Comparison of ENCODE assay signal across 1 cellular context in the genomic region with DNA sequence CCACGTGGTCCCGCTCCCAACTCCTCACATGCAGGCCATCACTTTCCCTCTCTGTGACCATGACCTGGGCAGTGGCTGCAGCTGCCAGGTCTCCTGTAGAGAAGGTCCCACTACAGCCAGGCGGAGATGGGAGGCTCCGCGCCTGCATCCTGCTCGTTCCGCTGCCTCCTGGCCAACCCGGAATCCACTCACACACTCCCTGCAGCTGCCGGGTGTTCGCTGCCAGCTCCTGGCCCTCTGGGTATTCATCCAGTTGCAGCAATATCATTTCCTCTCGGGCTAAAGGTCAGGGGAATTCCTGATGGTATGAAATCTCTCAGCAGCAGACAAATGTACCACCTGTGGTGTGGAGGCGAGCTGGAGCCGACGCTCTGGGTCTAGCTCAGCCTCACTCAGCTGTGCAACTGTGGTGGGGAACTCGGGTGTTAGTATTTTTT.
TF ChIP-seq lines count a peak whose summit lies in the region.

No MANE protein-coding gene starts in this region.

TF ChIP-seq in GM12878, 131 proteins besides CTCF, POLR2A, EP300 and RAD21 (continued from another document and continues in another):
- TF ChIP-seq CBX3 (IDR thresholded peaks at IDR 0.05; ENCODE audit: borderline replicate concordance, low read depth) (no peak), BACH1 (IDR thresholded peaks at IDR 0.05; ENCODE audit: borderline replicate concordance) (no peak), BCL11A (IDR thresholded peaks at IDR 0.05; ENCODE audit: low read depth, low read length) (0 out of 2 replicates have a peak, but pooled peaks have one; percentile 30), RELA (IDR thresholded peaks at IDR 0.05; ENCODE audit: borderline replicate concordance, partially characterized antibody) (no peak), POU2F2 (IDR thresholded peaks at IDR 0.05; ENCODE audit: borderline replicate concordance, low read depth, low read length) (no peak), MEF2B (IDR thresholded peaks at IDR 0.05; ENCODE audit: partially characterized antibody, poor library complexity, severe bottlenecking) (no peak), EGR1 (IDR thresholded peaks at IDR 0.05; ENCODE audit: borderline replicate concordance in 1 of 2, low read depth in 2 of 2, low read length in 2 of 2) (no peak), CBX5 (IDR thresholded peaks at IDR 0.05; ENCODE audit: low read depth) (no peak), CREM (IDR thresholded peaks at IDR 0.05; ENCODE audit: low read depth) (peak; percentile 47; the same call in 1 of the 2 replicates), LARP7 (IDR thresholded peaks at IDR 0.05) (no peak), NFYA (IDR thresholded peaks at IDR 0.05; ENCODE audit: borderline replicate concordance, low read depth, low read length) (no peak), NFIC (IDR thresholded peaks at IDR 0.05; ENCODE audit: low read depth, low read length) (peak; percentile 61; the same call in 1 of the 2 replicates), SMARCA5 (IDR thresholded peaks at IDR 0.05) (no peak), SP1 (IDR thresholded peaks at IDR 0.05; ENCODE audit: low read depth, low read length) (no peak), SIN3A (IDR thresholded peaks at IDR 0.05; ENCODE audit: low read depth, low read length) (no peak), YY1 (IDR thresholded peaks at IDR 0.05; ENCODE audit: low read depth, low read length) (no peak), FOXM1 (IDR thresholded peaks at IDR 0.05; ENCODE audit: low read depth, low read length) (peak; percentile 63; the same call in 1 of the 2 replicates), ZBED1 (IDR thresholded peaks at IDR 0.05; ENCODE audit: borderline replicate concordance) (peak; percentile 22; the same call in 1 of the 2 replicates), SUZ12 (IDR thresholded peaks at IDR 0.05; ENCODE audit: unreplicated experiment) (no peak), SRF (IDR thresholded peaks at IDR 0.05; ENCODE audit: low read depth in 2 of 2, low read length in 2 of 2) (no peak), GABPA (IDR thresholded peaks at IDR 0.05; ENCODE audit: low read depth) (no peak), ESRRA (IDR thresholded peaks at IDR 0.05; ENCODE audit: low read length) (no peak), STAT1 (conservative IDR thresholded peaks at IDR 0.05) (no peak), NR2F1 (conservative IDR thresholded peaks at IDR 0.05) (0 out of 2 replicates have a peak, but pooled peaks have one; percentile 23), SREBF1 (IDR thresholded peaks at IDR 0.05; ENCODE audit: low read length) (no peak), IRF4 (IDR thresholded peaks at IDR 0.05; ENCODE audit: low read depth, low read length) (no peak), SREBF2 (IDR thresholded peaks at IDR 0.05; ENCODE audit: low read length) (no peak), TCF3 (IDR thresholded peaks at IDR 0.05; ENCODE audit: borderline replicate concordance, insufficient read depth, low read depth, low read length) (no peak), RBBP5 (conservative IDR thresholded peaks at IDR 0.05) (no peak), POLR2AphosphoS2 (IDR thresholded peaks at IDR 0.05; ENCODE audit: low read depth, low read length) (no peak), RB1 (IDR thresholded peaks at IDR 0.05; ENCODE audit: borderline replicate concordance) (no peak), SMAD5 (IDR thresholded peaks at IDR 0.05; ENCODE audit: low read depth) (no peak)
- TF ChIP-seq, protein P1, sequence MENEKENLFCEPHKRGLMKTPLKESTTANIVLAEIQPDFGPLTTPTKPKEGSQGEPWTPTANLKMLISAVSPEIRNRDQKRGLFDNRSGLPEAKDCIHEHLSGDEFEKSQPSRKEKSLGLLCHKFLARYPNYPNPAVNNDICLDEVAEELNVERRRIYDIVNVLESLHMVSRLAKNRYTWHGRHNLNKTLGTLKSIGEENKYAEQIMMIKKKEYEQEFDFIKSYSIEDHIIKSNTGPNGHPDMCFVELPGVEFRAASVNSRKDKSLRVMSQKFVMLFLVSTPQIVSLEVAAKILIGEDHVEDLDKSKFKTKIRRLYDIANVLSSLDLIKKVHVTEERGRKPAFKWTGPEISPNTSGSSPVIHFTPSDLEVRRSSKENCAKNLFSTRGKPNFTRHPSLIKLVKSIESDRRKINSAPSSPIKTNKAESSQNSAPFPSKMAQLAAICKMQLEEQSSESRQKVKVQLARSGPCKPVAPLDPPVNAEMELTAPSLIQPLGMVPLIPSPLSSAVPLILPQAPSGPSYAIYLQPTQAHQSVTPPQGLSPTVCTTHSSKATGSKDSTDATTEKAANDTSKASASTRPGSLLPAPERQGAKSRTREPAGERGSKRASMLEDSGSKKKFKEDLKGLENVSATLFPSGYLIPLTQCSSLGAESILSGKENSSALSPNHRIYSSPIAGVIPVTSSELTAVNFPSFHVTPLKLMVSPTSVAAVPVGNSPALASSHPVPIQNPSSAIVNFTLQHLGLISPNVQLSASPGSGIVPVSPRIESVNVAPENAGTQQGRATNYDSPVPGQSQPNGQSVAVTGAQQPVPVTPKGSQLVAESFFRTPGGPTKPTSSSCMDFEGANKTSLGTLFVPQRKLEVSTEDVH (IDR thresholded peaks at IDR 0.05; ENCODE audit: low read depth, partially characterized antibody): no peak
- TF ChIP-seq, protein P2, sequence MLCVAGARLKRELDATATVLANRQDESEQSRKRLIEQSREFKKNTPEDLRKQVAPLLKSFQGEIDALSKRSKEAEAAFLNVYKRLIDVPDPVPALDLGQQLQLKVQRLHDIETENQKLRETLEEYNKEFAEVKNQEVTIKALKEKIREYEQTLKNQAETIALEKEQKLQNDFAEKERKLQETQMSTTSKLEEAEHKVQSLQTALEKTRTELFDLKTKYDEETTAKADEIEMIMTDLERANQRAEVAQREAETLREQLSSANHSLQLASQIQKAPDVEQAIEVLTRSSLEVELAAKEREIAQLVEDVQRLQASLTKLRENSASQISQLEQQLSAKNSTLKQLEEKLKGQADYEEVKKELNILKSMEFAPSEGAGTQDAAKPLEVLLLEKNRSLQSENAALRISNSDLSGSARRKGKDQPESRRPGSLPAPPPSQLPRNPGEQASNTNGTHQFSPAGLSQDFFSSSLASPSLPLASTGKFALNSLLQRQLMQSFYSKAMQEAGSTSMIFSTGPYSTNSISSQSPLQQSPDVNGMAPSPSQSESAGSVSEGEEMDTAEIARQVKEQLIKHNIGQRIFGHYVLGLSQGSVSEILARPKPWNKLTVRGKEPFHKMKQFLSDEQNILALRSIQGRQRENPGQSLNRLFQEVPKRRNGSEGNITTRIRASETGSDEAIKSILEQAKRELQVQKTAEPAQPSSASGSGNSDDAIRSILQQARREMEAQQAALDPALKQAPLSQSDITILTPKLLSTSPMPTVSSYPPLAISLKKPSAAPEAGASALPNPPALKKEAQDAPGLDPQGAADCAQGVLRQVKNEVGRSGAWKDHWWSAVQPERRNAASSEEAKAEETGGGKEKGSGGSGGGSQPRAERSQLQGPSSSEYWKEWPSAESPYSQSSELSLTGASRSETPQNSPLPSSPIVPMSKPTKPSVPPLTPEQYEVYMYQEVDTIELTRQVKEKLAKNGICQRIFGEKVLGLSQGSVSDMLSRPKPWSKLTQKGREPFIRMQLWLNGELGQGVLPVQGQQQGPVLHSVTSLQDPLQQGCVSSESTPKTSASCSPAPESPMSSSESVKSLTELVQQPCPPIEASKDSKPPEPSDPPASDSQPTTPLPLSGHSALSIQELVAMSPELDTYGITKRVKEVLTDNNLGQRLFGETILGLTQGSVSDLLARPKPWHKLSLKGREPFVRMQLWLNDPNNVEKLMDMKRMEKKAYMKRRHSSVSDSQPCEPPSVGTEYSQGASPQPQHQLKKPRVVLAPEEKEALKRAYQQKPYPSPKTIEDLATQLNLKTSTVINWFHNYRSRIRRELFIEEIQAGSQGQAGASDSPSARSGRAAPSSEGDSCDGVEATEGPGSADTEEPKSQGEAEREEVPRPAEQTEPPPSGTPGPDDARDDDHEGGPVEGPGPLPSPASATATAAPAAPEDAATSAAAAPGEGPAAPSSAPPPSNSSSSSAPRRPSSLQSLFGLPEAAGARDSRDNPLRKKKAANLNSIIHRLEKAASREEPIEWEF (IDR thresholded peaks at IDR 0.05; ENCODE audit: insufficient replicate concordance, low read depth, low read length): no peak
- TF ChIP-seq, protein P3, sequence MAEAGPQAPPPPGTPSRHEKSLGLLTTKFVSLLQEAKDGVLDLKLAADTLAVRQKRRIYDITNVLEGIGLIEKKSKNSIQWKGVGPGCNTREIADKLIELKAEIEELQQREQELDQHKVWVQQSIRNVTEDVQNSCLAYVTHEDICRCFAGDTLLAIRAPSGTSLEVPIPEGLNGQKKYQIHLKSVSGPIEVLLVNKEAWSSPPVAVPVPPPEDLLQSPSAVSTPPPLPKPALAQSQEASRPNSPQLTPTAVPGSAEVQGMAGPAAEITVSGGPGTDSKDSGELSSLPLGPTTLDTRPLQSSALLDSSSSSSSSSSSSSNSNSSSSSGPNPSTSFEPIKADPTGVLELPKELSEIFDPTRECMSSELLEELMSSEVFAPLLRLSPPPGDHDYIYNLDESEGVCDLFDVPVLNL (IDR thresholded peaks at IDR 0.05; ENCODE audit: low read depth, low read length): no peak
- TF ChIP-seq, protein P4, sequence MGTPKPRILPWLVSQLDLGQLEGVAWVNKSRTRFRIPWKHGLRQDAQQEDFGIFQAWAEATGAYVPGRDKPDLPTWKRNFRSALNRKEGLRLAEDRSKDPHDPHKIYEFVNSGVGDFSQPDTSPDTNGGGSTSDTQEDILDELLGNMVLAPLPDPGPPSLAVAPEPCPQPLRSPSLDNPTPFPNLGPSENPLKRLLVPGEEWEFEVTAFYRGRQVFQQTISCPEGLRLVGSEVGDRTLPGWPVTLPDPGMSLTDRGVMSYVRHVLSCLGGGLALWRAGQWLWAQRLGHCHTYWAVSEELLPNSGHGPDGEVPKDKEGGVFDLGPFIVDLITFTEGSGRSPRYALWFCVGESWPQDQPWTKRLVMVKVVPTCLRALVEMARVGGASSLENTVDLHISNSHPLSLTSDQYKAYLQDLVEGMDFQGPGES (IDR thresholded peaks at IDR 0.05): no peak
- TF ChIP-seq, protein P5, sequence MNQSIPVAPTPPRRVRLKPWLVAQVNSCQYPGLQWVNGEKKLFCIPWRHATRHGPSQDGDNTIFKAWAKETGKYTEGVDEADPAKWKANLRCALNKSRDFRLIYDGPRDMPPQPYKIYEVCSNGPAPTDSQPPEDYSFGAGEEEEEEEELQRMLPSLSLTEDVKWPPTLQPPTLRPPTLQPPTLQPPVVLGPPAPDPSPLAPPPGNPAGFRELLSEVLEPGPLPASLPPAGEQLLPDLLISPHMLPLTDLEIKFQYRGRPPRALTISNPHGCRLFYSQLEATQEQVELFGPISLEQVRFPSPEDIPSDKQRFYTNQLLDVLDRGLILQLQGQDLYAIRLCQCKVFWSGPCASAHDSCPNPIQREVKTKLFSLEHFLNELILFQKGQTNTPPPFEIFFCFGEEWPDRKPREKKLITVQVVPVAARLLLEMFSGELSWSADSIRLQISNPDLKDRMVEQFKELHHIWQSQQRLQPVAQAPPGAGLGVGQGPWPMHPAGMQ (IDR thresholded peaks at IDR 0.05; ENCODE audit: borderline replicate concordance): no peak
- TF ChIP-seq, protein P6, sequence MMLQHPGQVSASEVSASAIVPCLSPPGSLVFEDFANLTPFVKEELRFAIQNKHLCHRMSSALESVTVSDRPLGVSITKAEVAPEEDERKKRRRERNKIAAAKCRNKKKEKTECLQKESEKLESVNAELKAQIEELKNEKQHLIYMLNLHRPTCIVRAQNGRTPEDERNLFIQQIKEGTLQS (IDR thresholded peaks at IDR 0.05; ENCODE audit: borderline replicate concordance, extremely low read depth, low read depth, low read length): no peak
- TF ChIP-seq, protein P7, sequence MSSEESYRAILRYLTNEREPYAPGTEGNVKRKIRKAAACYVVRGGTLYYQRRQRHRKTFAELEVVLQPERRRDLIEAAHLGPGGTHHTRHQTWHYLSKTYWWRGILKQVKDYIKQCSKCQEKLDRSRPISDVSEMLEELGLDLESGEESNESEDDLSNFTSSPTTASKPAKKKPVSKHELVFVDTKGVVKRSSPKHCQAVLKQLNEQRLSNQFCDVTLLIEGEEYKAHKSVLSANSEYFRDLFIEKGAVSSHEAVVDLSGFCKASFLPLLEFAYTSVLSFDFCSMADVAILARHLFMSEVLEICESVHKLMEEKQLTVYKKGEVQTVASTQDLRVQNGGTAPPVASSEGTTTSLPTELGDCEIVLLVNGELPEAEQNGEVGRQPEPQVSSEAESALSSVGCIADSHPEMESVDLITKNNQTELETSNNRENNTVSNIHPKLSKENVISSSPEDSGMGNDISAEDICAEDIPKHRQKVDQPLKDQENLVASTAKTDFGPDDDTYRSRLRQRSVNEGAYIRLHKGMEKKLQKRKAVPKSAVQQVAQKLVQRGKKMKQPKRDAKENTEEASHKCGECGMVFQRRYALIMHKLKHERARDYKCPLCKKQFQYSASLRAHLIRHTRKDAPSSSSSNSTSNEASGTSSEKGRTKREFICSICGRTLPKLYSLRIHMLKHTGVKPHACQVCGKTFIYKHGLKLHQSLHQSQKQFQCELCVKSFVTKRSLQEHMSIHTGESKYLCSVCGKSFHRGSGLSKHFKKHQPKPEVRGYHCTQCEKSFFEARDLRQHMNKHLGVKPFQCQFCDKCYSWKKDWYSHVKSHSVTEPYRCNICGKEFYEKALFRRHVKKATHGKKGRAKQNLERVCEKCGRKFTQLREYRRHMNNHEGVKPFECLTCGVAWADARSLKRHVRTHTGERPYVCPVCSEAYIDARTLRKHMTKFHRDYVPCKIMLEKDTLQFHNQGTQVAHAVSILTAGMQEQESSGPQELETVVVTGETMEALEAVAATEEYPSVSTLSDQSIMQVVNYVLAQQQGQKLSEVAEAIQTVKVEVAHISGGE (CRISPR knock-in tag; IDR thresholded peaks at IDR 0.05): no peak
- TF ChIP-seq, protein P8, sequence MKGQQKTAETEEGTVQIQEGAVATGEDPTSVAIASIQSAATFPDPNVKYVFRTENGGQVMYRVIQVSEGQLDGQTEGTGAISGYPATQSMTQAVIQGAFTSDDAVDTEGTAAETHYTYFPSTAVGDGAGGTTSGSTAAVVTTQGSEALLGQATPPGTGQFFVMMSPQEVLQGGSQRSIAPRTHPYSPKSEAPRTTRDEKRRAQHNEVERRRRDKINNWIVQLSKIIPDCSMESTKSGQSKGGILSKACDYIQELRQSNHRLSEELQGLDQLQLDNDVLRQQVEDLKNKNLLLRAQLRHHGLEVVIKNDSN (IDR thresholded peaks at IDR 0.05; ENCODE audit: borderline replicate concordance, extremely low read length, insufficient read depth, low read depth, low read length): no peak
